In the genomic region with DNA sequence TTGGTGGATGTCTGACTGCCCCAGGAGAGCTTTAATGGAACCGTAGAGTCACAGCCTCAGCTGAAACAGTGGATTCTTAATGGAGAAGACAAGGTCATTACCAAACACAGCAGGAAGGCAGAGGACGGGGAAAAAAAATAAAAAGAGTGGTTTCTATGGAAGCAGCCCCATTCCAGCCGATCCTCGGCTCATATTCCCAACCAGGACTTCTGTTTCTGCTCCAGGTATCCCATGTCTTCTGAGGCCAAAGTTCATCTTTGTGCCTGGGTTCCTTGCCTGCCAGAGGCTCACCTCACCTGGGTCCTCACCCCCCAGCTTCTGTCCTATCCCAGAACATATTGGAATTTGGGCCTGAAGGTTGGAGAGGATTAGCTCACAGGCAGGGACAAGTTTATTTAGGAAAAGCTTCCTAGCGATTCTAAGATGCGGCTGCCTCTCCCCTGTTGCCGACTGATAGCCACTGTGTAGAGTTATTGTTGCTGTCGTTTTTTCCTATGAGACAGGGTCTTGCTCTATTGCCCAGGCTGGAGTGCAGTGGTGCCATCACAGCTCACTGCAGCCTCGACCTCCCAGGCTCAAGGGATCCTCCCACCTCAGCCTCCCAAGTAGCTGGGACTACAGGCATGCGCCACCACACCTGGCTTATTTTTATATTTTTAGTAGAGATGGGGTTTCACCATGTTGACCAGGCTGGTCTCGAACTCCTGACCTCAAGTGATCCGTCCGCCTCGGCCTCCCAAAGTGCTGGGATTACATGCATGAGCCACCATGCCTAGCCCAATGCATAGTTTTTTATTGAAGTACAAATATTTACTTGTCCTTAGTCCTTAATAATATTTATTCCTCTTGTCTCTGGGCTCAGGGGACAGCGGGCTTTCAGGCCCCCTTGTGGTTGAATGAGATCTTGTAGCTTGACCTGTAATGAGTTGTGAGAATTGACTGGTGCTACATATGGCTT, we compare ENCODE assay signal across 10 cellular contexts. TPM values are rescaled to one million over a fixed set of nuclear protein-coding genes. Genes with fewer than 3 reads are reported as not detected.
DNase-seq lines count a peak whose midpoint lies in the region; ATAC-seq, FAIRE-seq and TF ChIP-seq lines count a peak whose summit lies in the region.
"Had no signal": no experiment of that assay in that cellular context is flagged by ENCODE, and none has a peak within 500 bp of the region (broad histone marks: within the 10 kb centered on the region; RNA-seq: fewer than 3 reads in every experiment).

No MANE protein-coding gene starts in this region.

- no peaks in the 10 kb centered on the region for H3K27me3 Mint-ChIP-seq in neural crest cell (ENCODE audit: low read depth)

- H3K36me3 Mint-ChIP-seq in neural crest cell (ENCODE audit: low read depth), result no peaks in the 10 kb centered on the region

- H3K27me3 ChIP-seq in GM06990 (replicated peaks; ENCODE audit: control insufficient read depth, insufficient read depth, low read length) (no peaks in the 10 kb centered on the region), MM.1S (replicated peaks; ENCODE audit: insufficient read depth, low read length) (no peaks in the 10 kb centered on the region), GM12878 (replicated peaks in 1 of 2; ENCODE audit: control insufficient read depth in 2 of 2, insufficient read depth in 2 of 2, low read length in 1 of 2) (no peaks in the 10 kb centered on the region)

- H3K4me1 ChIP-seq in MM.1S (ENCODE audit: low read length) (no peaks in the 10 kb centered on the region), GM12878 (ENCODE audit: control insufficient read depth, insufficient read depth, low read length) (no peaks in the 10 kb centered on the region)

- SMC1A ChIA-PET in GM12878 (lab: Charles Lee; ENCODE audit: uncharacterized antibody, unreplicated experiment), result interaction anchor here (1.0 to 2.5 kb wide), 3 partner anchors 15 to 93 kb away, joined by 3 to 7 read pairs (median 5); no protein-coding TSS in a partner anchor

- peak; percentile 50 for TF ChIP-seq CTCF in GM06990 (IDR thresholded peaks at IDR 0.05; ENCODE audit: insufficient read depth, low read length, poor library complexity, severe bottlenecking)
- peak; percentile 45 for TF ChIP-seq CTCF in MM.1S (IDR thresholded peaks at IDR 0.05; ENCODE audit: low read length)
- TF ChIP-seq CTCF in GM12878 (IDR thresholded peaks at IDR 0.05 in 2 of 3, conservative IDR thresholded peaks at IDR 0.05 in 1 of 3; ENCODE audit: control insufficient read depth in 2 of 3, extremely low read depth in 1 of 3, insufficient read depth in 1 of 3, low read depth in 3 of 3, low read length in 3 of 3), result peak; percentile 38 to 42 (median 41); a peak in 4 of 6 replicates
- peak; percentile 55 for TF ChIP-seq CTCF in neural crest cell (conservative IDR thresholded peaks at IDR 0.05)

- intact Hi-C loops in GM12878 (cut with micrococcal nuclease; ENCODE audit: unreplicated experiment), result loop anchor here (10.0 kb wide), 1 partner anchor 682 kb away; a partner anchor contains a TSS

- RAD21 ChIA-PET in GM12878 (lab: Charles Lee; ENCODE audit: unreplicated experiment), result interaction anchor here (0.6 to 1.5 kb wide), 4 partner anchors 8 to 222 kb away, joined by 3 to 4 read pairs (median 3); no protein-coding TSS in a partner anchor

- TF ChIP-seq EP300 in GM12878 (IDR thresholded peaks at IDR 0.05; ENCODE audit: borderline replicate concordance in 1 of 2, control insufficient read depth in 1 of 2, low read depth in 2 of 2, low read length in 2 of 2), result no peak

- no peak overlapping the region for H3K4me2 ChIP-seq in MM.1S (ENCODE audit: low read depth, low read length)
- no peak overlapping the region for H3K4me2 ChIP-seq in GM12878 (ENCODE audit: control insufficient read depth, insufficient read depth)

- BruUV-seq in GM12878 (replicated peaks; lab: Mats Ljungman, UMichigan), result no TSS peak

- H3K4me3 ChIP-seq in GM06990 (replicated peaks; ENCODE audit: low read depth, low read length) (no peak overlapping the region), MM.1S (ENCODE audit: low read length) (no peak overlapping the region), GM12878 (no peak overlapping the region)

- H3K9me3 Mint-ChIP-seq in neural crest cell, result no peaks in the 10 kb centered on the region
- H3K9me3 Mint-ChIP-seq: T-helper 1 cell treated with Interleukin-12 subunit alpha and Interleukin-12 subunit beta and Interleukin-4 antibody, amounts not matched to agents 30 μg/mL and 1 μg/mL, for 36 hours had no signal

- no peaks in the 10 kb centered on the region for H3K79me2 ChIP-seq in MM.1S (ENCODE audit: low read length)
- H3K79me2 ChIP-seq in GM12878 (ENCODE audit: control insufficient read depth, insufficient read depth, low read length), result no peaks in the 10 kb centered on the region

- H2AFZ ChIP-seq in MM.1S (ENCODE audit: low read length) (no peak overlapping the region), GM12878 (ENCODE audit: control insufficient read depth, low read depth, low read length) (no peak overlapping the region)

- H4K20me1 ChIP-seq in MM.1S (ENCODE audit: insufficient read depth, low read length) (no peaks in the 10 kb centered on the region), GM12878 (ENCODE audit: control insufficient read depth, insufficient read depth) (no peaks in the 10 kb centered on the region)

- TF ChIP-seq RAD21 in GM12878 (IDR thresholded peaks at IDR 0.05; ENCODE audit: insufficient read depth, low read depth, low read length), result peak; percentile 51

- no peak overlapping the region for H3K4me3 Mint-ChIP-seq in neural crest cell
- H3K4me3 Mint-ChIP-seq: T-helper 1 cell treated with Interleukin-12 subunit alpha and Interleukin-12 subunit beta and Interleukin-4 antibody, amounts not matched to agents 30 μg/mL and 1 μg/mL, for 36 hours had no signal

- FAIRE-seq in GM12878 (lab: Jason Lieb, UNC) (no peak), HTR-8/SVneo (lab: Jason Lieb, UNC) (no peak)

- no peaks in the 10 kb centered on the region for H3F3A ChIP-seq in MM.1S (ENCODE audit: insufficient read depth, low read length)

- TF ChIP-seq POLR2A in GM12878 (IDR thresholded peaks at IDR 0.05; ENCODE audit: low read depth, low read length), result no peak

- CTCF ChIA-PET in GM12878 (lab: Yijun Ruan, JAX), result interaction anchor here (0.7 to 1.2 kb wide), 4 partner anchors 17 to 264 kb away, joined by 3 to 4 read pairs (median 3); no protein-coding TSS in a partner anchor

- POLR2A ChIA-PET in GM12878 (lab: Charles Lee), result interaction anchor here (0.6 kb wide), 1 partner anchor 85 kb away, joined by 3 read pairs; no protein-coding TSS in a partner anchor

- WGBS in GM12878 (ENCODE audit: insufficient coverage, insufficient replicate concordance, low lambda C conversion rate, missing lambda C conversion rate), result 48% methylated on average over 15 of the region's 15 CpGs

- in situ Hi-C loops in GM12878 (cut with MboI), result loop anchor here (25.0 kb wide), 1 partner anchor 694 kb away; a partner anchor contains a TSS

- DNase-seq in GM06990 (ENCODE audit: extremely low read depth, insufficient read length) (no peak), MM.1S (peak; percentile 30), GM12878 (ENCODE audit: low read depth, low spot score) (no peak), neural crest cell (ENCODE audit: low read depth, low spot score) (peak; percentile 8), HTR-8/SVneo (ENCODE audit: insufficient read length, low spot score) (no peak), foreskin melanocyte (no peak), GF-D8 (lab: John Stamatoyannopoulos, UW) (no peak)

- H3K9ac ChIP-seq in MM.1S (ENCODE audit: low read length), result no peak overlapping the region
- H3K9ac ChIP-seq in GM12878 (ENCODE audit: control insufficient read depth, insufficient read depth, low read length), result no peak overlapping the region

- H3K36me3 ChIP-seq in GM06990 (ENCODE audit: control insufficient read depth, insufficient read depth, low read length) (no peaks in the 10 kb centered on the region), MM.1S (replicated peaks; ENCODE audit: insufficient read depth, low read length) (no peaks in the 10 kb centered on the region), GM12878 (ENCODE audit: control insufficient read depth in 2 of 2, insufficient read depth in 2 of 2, low read length in 1 of 2) (no peaks in the 10 kb centered on the region)

- H3K9me2 ChIP-seq in MM.1S (replicated peaks; ENCODE audit: insufficient read depth, low read length), result no peaks in the 10 kb centered on the region

- H3K27ac Mint-ChIP-seq in neural crest cell (ENCODE audit: unreplicated experiment), result no peak overlapping the region
- H3K27ac Mint-ChIP-seq: T-helper 1 cell treated with Interleukin-12 subunit alpha and Interleukin-12 subunit beta and Interleukin-4 antibody, amounts not matched to agents 30 μg/mL and 1 μg/mL, for 36 hours had no signal

- peaks cover 6% of the 10 kb centered on the region for H3K4me1 Mint-ChIP-seq in neural crest cell

- no peaks in the 10 kb centered on the region for H3K9me3 ChIP-seq in MM.1S (replicated peaks; ENCODE audit: insufficient read depth, low read length)
- no peaks in the 10 kb centered on the region; the same call in 2 of the 3 replicates for H3K9me3 ChIP-seq in GM12878 (replicated peaks; ENCODE audit: control insufficient read depth, insufficient read depth, low read length)

- ATAC-seq in GM12878, result peak; percentile 83
- no peak for ATAC-seq in GM18502 (IDR thresholded peaks at IDR 0.05; ENCODE audit: poor library complexity, unreplicated experiment)

- no peak overlapping the region for H3K27ac ChIP-seq in MM.1S (ENCODE audit: low read length)
- no peak overlapping the region for H3K27ac ChIP-seq in GM12878 (ENCODE audit: control insufficient read depth, insufficient read depth)

RNA-seq across cellular contexts. Expression of a gene that starts 15.4 kb away (rescaled TPM):
- total RNA-seq in GM12878 (2013; cell fraction: nucleolus; rRNA removed), result not detected in 2 replicates
- not detected in 2 replicates for total RNA-seq in GM12878 (2014; rRNA removed)
- not detected in 2 replicates for total RNA-seq in GM12878 (2014; rRNA removed; fragmentation: Illumina TruSeq; extraction: Trizol)
- not detected in 2 replicates for total RNA-seq in GM12878 (2021)
- polyA plus RNA-seq in GM12878 (2011; ENCODE audit: low read depth), result not detected
- not detected in 2 replicates for polyA plus RNA-seq in GM12878 (2011; rRNA removed)
- not detected in 2 replicates for polyA plus RNA-seq in GM12878 (2011; cell fraction: cytosol; rRNA removed)
- not detected in 2 replicates for polyA plus RNA-seq in GM12878 (2011; cell fraction: nucleus; rRNA removed)
- polyA plus RNA-seq in GM12878 (2012), result not detected in 2 replicates
- not detected in 2 replicates for polyA plus RNA-seq in GM12878 (2014; fragmentation: Illumina TruSeq; extraction: Trizol)
- not detected for polyA plus RNA-seq in GM12878 (2014; fragmentation: Nextera tagmentation; extraction: Ambion mirVana)
- polyA plus RNA-seq in GM12878 (2014; rRNA removed), result not detected in 2 replicates
- not detected for polyA plus RNA-seq in GM12878 (2016; fragmentation: Nextera tagmentation; extraction: Ambion mirVana)
- polyA minus RNA-seq in GM12878 (2011; rRNA and poly(A)+ RNA removed), result not detected in 2 replicates
- polyA minus RNA-seq in GM12878 (2011; cell fraction: cytosol; rRNA and poly(A)+ RNA removed), result not detected in 2 replicates
- not detected in 2 replicates for polyA minus RNA-seq in GM12878 (2011; cell fraction: nucleus; rRNA and poly(A)+ RNA removed)
- total RNA-seq in neural crest cell, result not detected in 2 replicates
- polyA plus RNA-seq: neural cell had no signal

RNA-seq across cellular contexts. Expression of a gene that starts 17.9 kb away (rescaled TPM):
- total RNA-seq in GM12878 (2013; cell fraction: nucleolus; rRNA removed), result 7.2 and 8.1 TPM in 2 replicates
- 4.0 and 5.0 TPM in 2 replicates for total RNA-seq in GM12878 (2014; rRNA removed)
- 3.9 and 4.2 TPM in 2 replicates for total RNA-seq in GM12878 (2014; rRNA removed; fragmentation: Illumina TruSeq; extraction: Trizol)
- 6.6 and 9.7 TPM in 2 replicates for total RNA-seq in GM12878 (2021)
- polyA plus RNA-seq in GM12878 (2011; ENCODE audit: low read depth), result 0.84 TPM
- polyA plus RNA-seq in GM12878 (2011; rRNA removed), result 1.8 and 2.5 TPM in 2 replicates
- 2.4 and 3.0 TPM in 2 replicates for polyA plus RNA-seq in GM12878 (2011; cell fraction: cytosol; rRNA removed)
- 1.5 and 1.9 TPM in 2 replicates for polyA plus RNA-seq in GM12878 (2011; cell fraction: nucleus; rRNA removed)
- 1.7 and 2.3 TPM in 2 replicates for polyA plus RNA-seq in GM12878 (2012)
- polyA plus RNA-seq in GM12878 (2014; fragmentation: Illumina TruSeq; extraction: Trizol), result 5.1 and 6.0 TPM in 2 replicates
- 1 to 10 TPM; 1.2 to 1.5 TPM for polyA plus RNA-seq in GM12878 (2014; fragmentation: Nextera tagmentation; extraction: Ambion mirVana)
- polyA plus RNA-seq in GM12878 (2014; rRNA removed), result 4.7 and 6.0 TPM in 2 replicates
- 1 to 10 TPM; 1.2 to 2.4 TPM for polyA plus RNA-seq in GM12878 (2016; fragmentation: Nextera tagmentation; extraction: Ambion mirVana)
- polyA minus RNA-seq in GM12878 (2011; rRNA and poly(A)+ RNA removed), result 5.0 and 5.9 TPM in 2 replicates
- 1.7 and 2.5 TPM in 2 replicates for polyA minus RNA-seq in GM12878 (2011; cell fraction: cytosol; rRNA and poly(A)+ RNA removed)
- 2.2 and 3.9 TPM in 2 replicates for polyA minus RNA-seq in GM12878 (2011; cell fraction: nucleus; rRNA and poly(A)+ RNA removed)
- 84.4 and 87.3 TPM in 2 replicates for total RNA-seq in neural crest cell

RNA-seq across cellular contexts. Expression of a gene that starts 57.0 kb away (rescaled TPM):
- not detected in 2 replicates for total RNA-seq in GM12878 (2013; cell fraction: nucleolus; rRNA removed)
- total RNA-seq in GM12878 (2014; rRNA removed) (not detected in 2 replicates), GM12878 (2014; rRNA removed; fragmentation: Illumina TruSeq; extraction: Trizol) (not detected in 2 replicates), GM12878 (2021) (not detected in 2 replicates), neural crest cell (not detected in 2 replicates)
- not detected for polyA plus RNA-seq in GM12878 (2011; ENCODE audit: low read depth)
- polyA plus RNA-seq in GM12878 (2011; rRNA removed) (not detected in 2 replicates), GM12878 (2014; fragmentation: Illumina TruSeq; extraction: Trizol) (not detected in 2 replicates), GM12878 (2014; fragmentation: Nextera tagmentation; extraction: Ambion mirVana) (not detected), GM12878 (2014; rRNA removed) (0.28 TPM in 1 of 2 replicates, not detected in the other), GM12878 (2016; fragmentation: Nextera tagmentation; extraction: Ambion mirVana) (not detected)
- not detected in 2 replicates for polyA plus RNA-seq in GM12878 (2011; cell fraction: cytosol; rRNA removed)
- polyA plus RNA-seq in GM12878 (2011; cell fraction: nucleus; rRNA removed), result not detected in 2 replicates
- not detected in 2 replicates for polyA plus RNA-seq in GM12878 (2012)
- not detected in 2 replicates for polyA minus RNA-seq in GM12878 (2011; rRNA and poly(A)+ RNA removed)
- polyA minus RNA-seq in GM12878 (2011; cell fraction: cytosol; rRNA and poly(A)+ RNA removed), result not detected in 2 replicates
- polyA minus RNA-seq in GM12878 (2011; cell fraction: nucleus; rRNA and poly(A)+ RNA removed), result not detected in 2 replicates
- polyA plus RNA-seq: neural cell had no signal

Comparison
In these comparisons a context has a peak if more than half of its experiments do, and no peak if none do; other contexts are left out.
1. DNase-seq: peak in MM.1S (single experiment) and neural crest cell (single experiment); none in GM06990 (single experiment), GM12878 (single experiment), HTR-8/SVneo (single experiment), foreskin melanocyte (single experiment) and GF-D8 (single experiment).
2. Peak in every context shown above with its lines, with median percentiles within 50 percentile points of each other: CTCF ChIP-seq.